Comparison of ENCODE assay signal across 17 cellular contexts in the genomic region with DNA sequence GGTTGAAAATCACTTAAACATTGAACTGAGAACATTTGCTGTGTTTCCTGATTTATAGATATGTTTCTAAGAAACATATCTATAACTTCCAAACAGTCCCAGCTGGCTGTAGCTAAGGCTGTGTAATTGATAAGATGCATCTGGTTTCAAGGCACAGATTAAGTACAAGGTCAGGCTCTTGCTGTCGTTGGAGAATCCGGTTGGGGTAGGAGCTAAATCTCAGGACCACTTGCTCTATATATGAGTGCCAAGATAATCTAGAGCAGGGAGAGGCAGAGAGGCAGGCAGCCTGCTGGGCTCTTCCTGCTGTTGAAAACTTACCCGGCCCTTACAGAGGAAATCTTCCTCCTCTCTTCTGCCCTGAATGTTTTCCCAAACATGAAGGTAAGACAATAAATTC. TPM values are rescaled to one million over a fixed set of nuclear protein-coding genes. Genes with fewer than 3 reads are reported as not detected.
DNase-seq lines count a peak whose midpoint lies in the region; FAIRE-seq and TF ChIP-seq lines count a peak whose summit lies in the region.
"Had no signal": no experiment of that assay in that cellular context is flagged by ENCODE, and none has a peak within 500 bp of the region (broad histone marks: within the 10 kb centered on the region; RNA-seq: fewer than 3 reads in every experiment).

A gene (plus strand): TSS at position 265 of the 400 bp plus-strand sequence. CDS start 114 bp downstream, at position 379.

- no peak for TF ChIP-seq EP300 in sigmoid colon (IDR thresholded peaks at IDR 0.05)

- no peak within 1 kb of the TSS for H3K27ac Mint-ChIP-seq in activated naive CD8-positive, alpha-beta T cell treated with anti-CD3 and anti-CD28 coated beads for 36 hours
- H3K27ac Mint-ChIP-seq in glutamatergic neuron (ENCODE audit: unreplicated experiment), result no peak within 1 kb of the TSS
- H3K27ac Mint-ChIP-seq: activated T-helper 2 cell treated with anti-CD3 and anti-CD28 coated beads, Interferon-gamma antibody, Interleukin-2, Interleukin-4, amounts not matched to agents 10 μg/mL and 5 μg/mL and 100 μg/mL, durations not matched to agents 14 hours and 24 hours and 36 hours had no signal

- H3K9ac ChIP-seq in kidney (ENCODE audit: low read length in 2 of 2), result no peak within 1 kb of the TSS

- H3K4me3 ChIP-seq in cardiac fibroblast (replicated peaks in 1 of 2; ENCODE audit: low read depth in 2 of 2, low read length in 2 of 2) (peak within 1 kb of the TSS in 1 of 2 donors; percentile 62), kidney (ENCODE audit: low read length in 2 of 2) (peak within 1 kb of the TSS; percentile 22 to 48), sigmoid colon (peak within 1 kb of the TSS; percentile 12 to 34 (median 25))
- H3K4me3 ChIP-seq: HAP-1 had no signal

- FAIRE-seq in kidney (lab: Jason Lieb, UNC), result no peak
- FAIRE-seq: islet of Langerhans had no signal

- H3K9me3 Mint-ChIP-seq in activated naive CD8-positive, alpha-beta T cell treated with anti-CD3 and anti-CD28 coated beads for 36 hours, result no peaks in the 10 kb centered on the region
- H3K9me3 Mint-ChIP-seq in glutamatergic neuron (ENCODE audit: unreplicated experiment), result no peaks in the 10 kb centered on the region
- H3K9me3 Mint-ChIP-seq: activated T-helper 2 cell treated with anti-CD3 and anti-CD28 coated beads, Interferon-gamma antibody, Interleukin-2, Interleukin-4, amounts not matched to agents 10 μg/mL and 5 μg/mL and 100 μg/mL, durations not matched to agents 14 hours and 24 hours and 36 hours had no signal

- no peaks in the 10 kb centered on the region for H3K9me3 ChIP-seq in kidney (ENCODE audit: control insufficient read depth in 1 of 2, low read length in 2 of 2)
- no peaks in the 10 kb centered on the region for H3K9me3 ChIP-seq in sigmoid colon
- H3K9me3 ChIP-seq: HAP-1 had no signal

- no peaks in the 10 kb centered on the region for H3K36me3 Mint-ChIP-seq in activated naive CD8-positive, alpha-beta T cell treated with anti-CD3 and anti-CD28 coated beads for 36 hours
- no peaks in the 10 kb centered on the region for H3K36me3 Mint-ChIP-seq in glutamatergic neuron (ENCODE audit: unreplicated experiment)

- H3K27ac ChIP-seq in kidney (ENCODE audit: low read depth in 2 of 2, low read length in 2 of 2), result no peak within 1 kb of the TSS
- peak within 1 kb of the TSS; percentile 8 to 35 (median 22) for H3K27ac ChIP-seq in sigmoid colon

- H3K4me1 ChIP-seq in kidney (ENCODE audit: control insufficient read depth in 1 of 2, insufficient read depth in 1 of 2, low read depth in 1 of 2, low read length in 2 of 2) (no peaks in the 10 kb centered on the region), sigmoid colon (peaks cover 0 to 3% (median under 1%) of the 10 kb centered on the region in 4 donors)
- H3K4me1 ChIP-seq: HAP-1 had no signal

- TF ChIP-seq CTCF in cardiac fibroblast (IDR thresholded peaks at IDR 0.05; ENCODE audit: low read depth, low read length) (no peak), kidney (IDR thresholded peaks at IDR 0.05; ENCODE audit: borderline replicate concordance, extremely low read depth, insufficient read depth) (no peak), sigmoid colon (IDR thresholded peaks at IDR 0.05) (no peak), glutamatergic neuron (IDR thresholded peaks at IDR 0.05; ENCODE audit: partially characterized antibody, unreplicated experiment) (no peak)

- TF ChIP-seq POLR2A in sigmoid colon (IDR thresholded peaks at IDR 0.05), result no peak

- no peak within 1 kb of the TSS for H3K4me3 Mint-ChIP-seq in activated naive CD8-positive, alpha-beta T cell treated with anti-CD3 and anti-CD28 coated beads for 36 hours
- H3K4me3 Mint-ChIP-seq in glutamatergic neuron (ENCODE audit: unreplicated experiment), result no peak within 1 kb of the TSS

- WGBS in sigmoid colon, 2 donors, result 8 to 20% methylated on average over 3 of the region's 3 CpGs

- no peaks in the 10 kb centered on the region for H3K4me1 Mint-ChIP-seq in activated naive CD8-positive, alpha-beta T cell treated with anti-CD3 and anti-CD28 coated beads for 36 hours
- no peaks in the 10 kb centered on the region for H3K4me1 Mint-ChIP-seq in glutamatergic neuron (ENCODE audit: low read depth, unreplicated experiment)

- H3K36me3 ChIP-seq in kidney (ENCODE audit: control insufficient read depth in 1 of 2, insufficient read depth in 2 of 2, low read length in 2 of 2) (no peaks in the 10 kb centered on the region), sigmoid colon (no peaks in the 10 kb centered on the region)
- H3K36me3 ChIP-seq: HAP-1 had no signal

- peaks cover 18% of the 10 kb centered on the region for H3K27me3 Mint-ChIP-seq in activated naive CD8-positive, alpha-beta T cell treated with anti-CD3 and anti-CD28 coated beads for 36 hours
- peaks cover 2% of the 10 kb centered on the region for H3K27me3 Mint-ChIP-seq in glutamatergic neuron (ENCODE audit: unreplicated experiment)

- intact Hi-C loops in kidney (cut with DNase I) (no loop called here), sigmoid colon (cut with DNase I) (loop anchor here (10.0 kb wide), 1 partner anchor 936 kb away; no protein-coding TSS in a partner anchor)

- no peaks in the 10 kb centered on the region for H3K27me3 ChIP-seq in sigmoid colon

- peak; percentile 9 for DNase-seq in CMK (ENCODE audit: low read depth)
- DNase-seq in cardiac fibroblast (ENCODE audit: low read depth in 2 of 2), result peak; percentile 14 to 93
- no peak for DNase-seq in kidney
- DNase-seq in sigmoid colon, result no peak
- DNase-seq in activated naive CD8-positive, alpha-beta T cell treated with anti-CD3 and anti-CD28 coated beads for 36 hours, result no peak
- DNase-seq in GM19238 (ENCODE audit: insufficient read length, low spot score), result no peak
- DNase-seq in NCI-H524 treated with DMSO at 0.1 percent for 48 hours (lab: John Stamatoyannopoulos, UW), result no peak
- DNase-seq in glutamatergic neuron, result no peak
- DNase-seq: central memory CD4-positive, alpha-beta T cell; NCI-H1092 treated with DMSO at 0.1 percent for 48 hours; stimulated activated CD4-positive, alpha-beta T cell treated with anti-CD3 and anti-CD28 coated beads, Interleukin-4, amount 100 ng/mL, for 4 hours; substantia nigra had no signal

RNA-seq across cellular contexts. Expression of the gene that starts here (rescaled TPM):
- total RNA-seq in kidney, result 849 TPM
- 158 TPM for polyA plus RNA-seq in kidney (ENCODE audit: insufficient read depth, low read depth, low replicate concordance)
- total RNA-seq in sigmoid colon, result 100 to 1,000 TPM; 267 to 799 (median 635) TPM
- polyA plus RNA-seq in sigmoid colon, result 100 to 1,000 TPM in 1 of 3 donors, 10 to 100 TPM in 1, 1 to 10 TPM in 1; 6.2 to 131 (median 18.0) TPM
- not detected for total RNA-seq in activated naive CD8-positive, alpha-beta T cell treated with anti-CD3 and anti-CD28 coated beads for 36 hours
- not detected for total RNA-seq in glutamatergic neuron (ENCODE audit: unreplicated experiment)
- total RNA-seq: activated T-helper 2 cell treated with anti-CD3 and anti-CD28 coated beads, Interferon-gamma antibody, Interleukin-2, Interleukin-4, amounts not matched to agents 10 μg/mL and 5 μg/mL and 100 μg/mL, durations not matched to agents 14 hours and 24 hours and 36 hours; HT1080; NCI-H460 had no signal

Comparison
In these comparisons a context has a peak if more than half of its experiments do, and no peak if none do; other contexts are left out.
1. RNA of the gene that starts here (total RNA-seq): 849 TPM in kidney (single experiment) and 267 to 799 TPM in sigmoid colon; not detected in activated naive CD8-positive, alpha-beta T cell treated with anti-CD3 and anti-CD28 coated beads for 36 hours and not detected in glutamatergic neuron (single experiment); every median in the first group is over 100 times any median in the second.
2. DNase-seq: peak in CMK (single experiment) and cardiac fibroblast (2 of 2); none in kidney (single experiment), sigmoid colon (single experiment), activated naive CD8-positive, alpha-beta T cell treated with anti-CD3 and anti-CD28 coated beads for 36 hours (single experiment), GM19238 (single experiment), NCI-H524 treated with DMSO at 0.1 percent for 48 hours (single experiment) and glutamatergic neuron (single experiment).
3. H3K27ac ChIP-seq: peak in sigmoid colon (4 of 4); none in kidney (0 of 2).